ENCODE assay signal across 17 cellular contexts in genomic region chr9:2872941-2873323, GRCh38. TPM values are rescaled to one million over a fixed set of nuclear protein-coding genes. Genes with fewer than 3 reads are reported as not detected.
DNase-seq lines count a peak whose midpoint lies in the region; ATAC-seq and TF ChIP-seq lines count a peak whose summit lies in the region.
"Had no signal": no experiment of that assay in that cellular context is flagged by ENCODE, and none has a peak within 500 bp of the region (broad histone marks: within the 10 kb centered on the region; RNA-seq: fewer than 3 reads in every experiment).

No MANE protein-coding gene starts in this region.

- intact Hi-C loops in activated CD4-positive, alpha-beta T cell treated with anti-CD3 and anti-CD28 coated beads for 36 hours (cut with DNase I, micrococcal nuclease) = no loop called here
- intact Hi-C loops in mucosa of descending colon (cut with DNase I, micrococcal nuclease) = no loop called here

- peak; percentile 73 for ATAC-seq in activated CD4-positive, alpha-beta T cell treated with anti-CD3 and anti-CD28 coated beads for 36 hours
- peak; percentile 44 for ATAC-seq in esophagus mucosa
- ATAC-seq in GM18861 (IDR thresholded peaks at IDR 0.05; ENCODE audit: unreplicated experiment) = no peak
- no peak for ATAC-seq in mucosa of descending colon
- ATAC-seq: right cardiac atrium, upper lobe of right lung had no signal

- H3K4me3 ChIP-seq in NB4 (ENCODE audit: low read depth, low read length) (no peak overlapping the region), mucosa of descending colon (no peak overlapping the region)
- H3K4me3 ChIP-seq: esophagus squamous epithelium, left lung, SJCRH30, upper lobe of right lung had no signal

- peaks cover 14% of the 10 kb centered on the region for H3K27me3 Mint-ChIP-seq in activated CD4-positive, alpha-beta T cell treated with anti-CD3 and anti-CD28 coated beads for 36 hours

- H3K36me3 Mint-ChIP-seq in activated CD4-positive, alpha-beta T cell treated with anti-CD3 and anti-CD28 coated beads for 36 hours (ENCODE audit: low read depth) = no peaks in the 10 kb centered on the region

- no peak for TF ChIP-seq POLR2A in NB4 (IDR thresholded peaks at IDR 0.05; ENCODE audit: extremely low read depth, insufficient read length)

- H3K9me3 ChIP-seq in mucosa of descending colon = no peaks in the 10 kb centered on the region
- H3K9me3 ChIP-seq: esophagus squamous epithelium, left lung, SJCRH30, upper lobe of right lung had no signal

- H3K4me1 ChIP-seq in mucosa of descending colon (ENCODE audit: low read depth) = no peaks in the 10 kb centered on the region
- H3K4me1 ChIP-seq: esophagus squamous epithelium, left lung, SJCRH30, upper lobe of right lung had no signal

- no peak for TF ChIP-seq CTCF in NB4 (IDR thresholded peaks at IDR 0.05; ENCODE audit: low read depth, low read length)
- no peak for TF ChIP-seq CTCF in mucosa of descending colon (IDR thresholded peaks at IDR 0.05)

- no peak overlapping the region for H3K4me3 Mint-ChIP-seq in activated CD4-positive, alpha-beta T cell treated with anti-CD3 and anti-CD28 coated beads for 36 hours
- H3K4me3 Mint-ChIP-seq: activated T-cell treated with anti-CD3 and anti-CD28 coated beads, Interleukin-2, amount 50 U/mL, for 24 hours had no signal

- CTCF ChIA-PET in activated CD4-positive, alpha-beta T cell treated with anti-CD3 and anti-CD28 coated beads for 36 hours (lab: Charles Lee) = interaction anchor here (0.7 kb wide), 1 partner anchor 313 kb away, joined by 3 read pairs; no protein-coding TSS in a partner anchor

- DNase-seq in activated CD4-positive, alpha-beta T cell treated with anti-CD3 and anti-CD28 coated beads for 36 hours = peak; percentile 19
- DNase-seq in activated CD4-positive, alpha-beta T cell treated with anti-CD3 and anti-CD28 coated beads, Interleukin-2, amount 50 U/mL, for 4 hours = no peak
- peak; percentile 27 for DNase-seq in NB4 (ENCODE audit: low read depth)
- DNase-seq in activated CD4-positive, alpha-beta T cell treated with anti-CD3 and anti-CD28 coated beads, Interleukin-2, amount 50 U/mL, for 1 hour = peak; percentile 4
- no peak for DNase-seq in mucosa of descending colon
- DNase-seq in SW 1271 (lab: John Stamatoyannopoulos, UW) = no peak
- DNase-seq: activated T-cell treated with anti-CD3 and anti-CD28 coated beads, Interleukin-2, amount 50 U/mL, for 24 hours; amniotic stem cell; DND-41; esophagus squamous epithelium; left lung; NCI-H1694; right cardiac atrium; upper lobe of right lung had no signal

- no peak overlapping the region for H3K27ac Mint-ChIP-seq in activated CD4-positive, alpha-beta T cell treated with anti-CD3 and anti-CD28 coated beads for 36 hours
- H3K27ac Mint-ChIP-seq: activated T-cell treated with anti-CD3 and anti-CD28 coated beads, Interleukin-2, amount 50 U/mL, for 24 hours had no signal

- peaks cover 10% of the 10 kb centered on the region for H3K4me1 Mint-ChIP-seq in activated CD4-positive, alpha-beta T cell treated with anti-CD3 and anti-CD28 coated beads for 36 hours

- no peaks in the 10 kb centered on the region for H3K9me3 Mint-ChIP-seq in activated CD4-positive, alpha-beta T cell treated with anti-CD3 and anti-CD28 coated beads for 36 hours (ENCODE audit: low read depth)
- H3K9me3 Mint-ChIP-seq: activated T-cell treated with anti-CD3 and anti-CD28 coated beads, Interleukin-2, amount 50 U/mL, for 24 hours had no signal

- POLR2A ChIA-PET in activated CD4-positive, alpha-beta T cell treated with anti-CD3 and anti-CD28 coated beads for 36 hours (lab: Charles Lee) = no interaction called here

- no peaks in the 10 kb centered on the region for H3K36me3 ChIP-seq in mucosa of descending colon (ENCODE audit: low read depth)
- H3K36me3 ChIP-seq: esophagus squamous epithelium, left lung, SJCRH30, upper lobe of right lung had no signal

RNA-seq across cellular contexts. Expression of gene PUM3, which starts 29.0 kb away (rescaled TPM):
- 100 to 1,000 TPM; 111 to 112 TPM for total RNA-seq in activated CD4-positive, alpha-beta T cell treated with anti-CD3 and anti-CD28 coated beads for 36 hours
- total RNA-seq in esophagus mucosa (48.8 TPM), mucosa of descending colon (10 to 100 TPM; 26.0 to 29.0 (median 27.4) TPM)

Comparison
In these comparisons a context has a peak if more than half of its experiments do, and no peak if none do; other contexts are left out.
1. DNase-seq: peak in activated CD4-positive, alpha-beta T cell treated with anti-CD3 and anti-CD28 coated beads for 36 hours (single experiment), NB4 (single experiment) and activated CD4-positive, alpha-beta T cell treated with anti-CD3 and anti-CD28 coated beads, Interleukin-2, amount 50 U/mL, for 1 hour (single experiment); none in activated CD4-positive, alpha-beta T cell treated with anti-CD3 and anti-CD28 coated beads, Interleukin-2, amount 50 U/mL, for 4 hours (0 of 2), mucosa of descending colon (0 of 3) and SW 1271 (0 of 2).
2. ATAC-seq: peak in activated CD4-positive, alpha-beta T cell treated with anti-CD3 and anti-CD28 coated beads for 36 hours (single experiment) and esophagus mucosa (single experiment); none in GM18861 (single experiment) and mucosa of descending colon (single experiment).